8 cellular contexts compared by ENCODE assay signal in the genomic region with DNA sequence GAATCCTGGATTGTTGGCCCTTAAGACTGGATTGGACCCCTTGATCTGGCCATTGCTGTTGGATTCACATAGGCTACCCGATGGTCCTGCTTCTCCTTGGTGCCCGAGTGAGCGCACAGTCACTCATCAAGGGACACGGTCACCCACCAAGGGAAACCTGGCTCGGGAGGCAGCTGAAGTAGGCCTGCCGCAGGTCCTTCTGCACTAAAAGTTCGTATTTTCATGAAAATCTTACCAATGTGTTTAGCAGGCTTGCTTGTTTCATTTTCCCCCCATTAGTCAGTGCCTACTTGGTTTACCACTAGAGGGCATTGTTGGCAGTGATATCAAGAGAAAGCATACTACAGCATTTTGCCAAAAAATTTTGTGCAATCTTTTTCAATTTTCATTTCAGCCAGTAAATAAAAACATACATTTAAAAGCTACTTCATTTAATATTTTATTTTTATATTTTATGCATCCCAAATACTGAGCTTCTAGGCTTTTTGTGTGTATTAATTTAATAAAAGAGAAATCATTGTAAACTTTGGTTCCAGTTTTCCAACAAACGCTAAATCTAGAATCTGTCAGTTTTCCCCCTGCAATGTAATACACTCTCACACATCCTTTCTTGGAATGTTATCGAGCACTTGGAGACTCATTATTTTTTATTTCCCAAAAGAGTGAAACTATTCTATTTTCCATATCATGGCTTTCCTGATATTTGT.
A peak's percentile ranks its signal among the peaks of the same experiment; 100 is the strongest.
DNase-seq lines count a peak whose midpoint lies in the region; ATAC-seq and TF ChIP-seq lines count a peak whose summit lies in the region.

No MANE protein-coding gene starts in this region.

- in situ Hi-C loops in ACHN (cut with HindIII; ENCODE audit: low pct_ligation_motif_present, low pct_unique_long_range_greater_than_20kb, low sequenced_read_pairs): no loop called here

- H3K27ac ChIP-seq in foreskin keratinocyte: no peak overlapping the region

- peaks cover 18% of the 10 kb centered on the region for H3K4me1 ChIP-seq in foreskin keratinocyte

- H3K9me3 Mint-ChIP-seq in activated CD8-positive, alpha-beta T cell treated with anti-CD3 and anti-CD28 coated beads, Interleukin-2, amount 10 ng/mL, durations not matched to agents 7 days and 5 days (ENCODE audit: insufficient read depth): no peaks in the 10 kb centered on the region

- TF ChIP-seq CTCF in foreskin keratinocyte (conservative IDR thresholded peaks at IDR 0.05) (peak; percentile 94), omental fat pad (IDR thresholded peaks at IDR 0.05) (peak in 1 of 3 donors; percentile 29)

- peak overlapping the region; percentile 51 for H3K4me3 Mint-ChIP-seq in activated CD8-positive, alpha-beta T cell treated with anti-CD3 and anti-CD28 coated beads, Interleukin-2, amount 10 ng/mL, durations not matched to agents 7 days and 5 days

- DNase-seq in ACHN (peak; percentile 87), GM04504 (ENCODE audit: low read depth) (peak; percentile 52), NCI-H2227 treated with DMSO at 0.1 percent for 48 hours (lab: John Stamatoyannopoulos, UW) (peak; percentile 10), foreskin keratinocyte (peak in 1 of 2 donors; percentile 37), omental fat pad (ENCODE audit: low spot score) (no peak)
- DNase-seq in activated CD8-positive, alpha-beta T cell treated with anti-CD3 and anti-CD28 coated beads, Interleukin-2, amount 10 ng/mL, durations not matched to agents 7 days and 5 days: peak; percentile 62

- H3K36me3 Mint-ChIP-seq in activated CD8-positive, alpha-beta T cell treated with anti-CD3 and anti-CD28 coated beads, Interleukin-2, amount 10 ng/mL, durations not matched to agents 7 days and 5 days (ENCODE audit: low read depth): no peaks in the 10 kb centered on the region

- H3K4me1 Mint-ChIP-seq in activated CD8-positive, alpha-beta T cell treated with anti-CD3 and anti-CD28 coated beads, Interleukin-2, amount 10 ng/mL, durations not matched to agents 7 days and 5 days (ENCODE audit: low read depth): peaks cover 11% of the 10 kb centered on the region

- CTCF ChIA-PET in activated CD8-positive, alpha-beta T cell treated with anti-CD3 and anti-CD28 coated beads, Interleukin-2, amount 10 ng/mL, durations not matched to agents 7 days and 5 days (lab: Charles Lee): interaction anchor here (0.6 to 2.8 kb wide), 22 partner anchors 9 to 596 kb away, joined by 3 to 17 read pairs (median 4); no protein-coding TSS in a partner anchor

- H3K27me3 ChIP-seq in foreskin keratinocyte: no peaks in the 10 kb centered on the region

- ATAC-seq in HG02798 (IDR thresholded peaks at IDR 0.05; ENCODE audit: poor library complexity, unreplicated experiment): peak; percentile 77
- ATAC-seq in activated CD8-positive, alpha-beta T cell treated with anti-CD3 and anti-CD28 coated beads, Interleukin-2, amount 10 ng/mL, durations not matched to agents 7 days and 5 days: peak; percentile 78
- ATAC-seq in foreskin keratinocyte: peak; percentile 50
- peak; percentile 52 for ATAC-seq in omental fat pad (ENCODE audit: low FRiP score)
- no peak for ATAC-seq in HG02852 (IDR thresholded peaks at IDR 0.05; ENCODE audit: unreplicated experiment)

- H3K27ac Mint-ChIP-seq in activated CD8-positive, alpha-beta T cell treated with anti-CD3 and anti-CD28 coated beads, Interleukin-2, amount 10 ng/mL, durations not matched to agents 7 days and 5 days: peak overlapping the region; percentile 33

- H3K27me3 Mint-ChIP-seq in activated CD8-positive, alpha-beta T cell treated with anti-CD3 and anti-CD28 coated beads, Interleukin-2, amount 10 ng/mL, durations not matched to agents 7 days and 5 days (ENCODE audit: low read depth): no peaks in the 10 kb centered on the region

- POLR2A ChIA-PET in activated CD8-positive, alpha-beta T cell treated with anti-CD3 and anti-CD28 coated beads, Interleukin-2, amount 10 ng/mL, durations not matched to agents 7 days and 5 days (lab: Charles Lee): no interaction called here
